16 cellular contexts compared by ENCODE assay signal in the genomic region with DNA sequence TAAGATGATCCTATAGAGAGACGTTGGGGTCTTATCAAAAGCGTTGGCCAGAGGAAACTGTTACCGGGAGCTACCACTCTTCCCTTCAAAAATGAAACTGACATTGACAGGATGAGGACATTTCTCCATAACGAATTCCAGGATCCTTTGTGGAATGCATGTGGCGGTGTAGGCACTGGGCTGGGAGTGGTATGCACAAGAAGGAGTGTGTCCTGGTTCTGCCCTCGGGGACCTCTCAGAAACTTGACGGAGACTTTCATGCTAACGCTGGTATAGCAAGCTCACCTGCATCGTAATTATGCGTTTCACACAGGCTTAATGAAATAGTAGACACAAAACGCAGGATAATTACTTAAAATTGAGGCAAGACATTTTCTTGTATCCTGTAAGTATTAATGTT.
A peak's percentile ranks its signal among the peaks of the same experiment; 100 is the strongest.
DNase-seq lines count a peak whose midpoint lies in the region; ATAC-seq and TF ChIP-seq lines count a peak whose summit lies in the region.
"Had no signal": no experiment of that assay in that cellular context is flagged by ENCODE, and none has a peak within 500 bp of the region (broad histone marks: within the 10 kb centered on the region; RNA-seq: fewer than 3 reads in every experiment).

No MANE protein-coding gene starts in this region.

- H3K79me1 ChIP-seq in trophoblast cell (ENCODE audit: low read length), result no peaks in the 10 kb centered on the region

- peaks cover 74% of the 10 kb centered on the region for H3K4me1 Mint-ChIP-seq in activated naive CD8-positive, alpha-beta T cell (ENCODE audit: low read depth)
- H3K4me1 Mint-ChIP-seq in activated naive CD8-positive, alpha-beta T cell treated with anti-CD3 and anti-CD28 coated beads, Interleukin-2, amount 50 U/mL, for 24 hours, result peaks cover 90% of the 10 kb centered on the region
- peaks cover 74% of the 10 kb centered on the region for H3K4me1 Mint-ChIP-seq in activated naive CD8-positive, alpha-beta T cell treated with anti-CD3 and anti-CD28 coated beads for 36 hours
- peaks cover 33 to 80% (median 63%) of the 10 kb centered on the region in 4 donors for H3K4me1 Mint-ChIP-seq in CD4-positive, alpha-beta memory T cell

- H4K8ac ChIP-seq in trophoblast cell (ENCODE audit: low read depth, low read length), result no peak overlapping the region

- H3K23ac ChIP-seq in trophoblast cell (ENCODE audit: low read length), result no peak overlapping the region

- H3K9ac ChIP-seq in trophoblast cell (ENCODE audit: low read length), result no peak overlapping the region

- no peak overlapping the region for H3K4me2 ChIP-seq in trophoblast cell (ENCODE audit: low read length)

- H3K4me3 ChIP-seq in trophoblast cell (ENCODE audit: low read depth, low read length) (no peak overlapping the region), coronary artery (no peak overlapping the region)
- no peak overlapping the region for H3K4me3 ChIP-seq in CD4-positive, alpha-beta memory T cell (ENCODE audit: low read length in 2 of 2)
- H3K4me3 ChIP-seq: GM12878, HAP-1 had no signal

- peaks cover 2 to 3% of the 10 kb centered on the region in 2 experiments for H3K4me1 ChIP-seq in trophoblast cell (ENCODE audit: control insufficient read depth in 1 of 2, insufficient read depth in 2 of 2, low read length in 2 of 2)
- peaks cover 48% of the 10 kb centered on the region for H3K4me1 ChIP-seq in CD4-positive, alpha-beta memory T cell (ENCODE audit: insufficient read depth, low read length)
- H3K4me1 ChIP-seq: HAP-1 had no signal

- TF ChIP-seq CTCF in coronary artery (IDR thresholded peaks at IDR 0.05), result no peak

- DNase-seq in activated naive CD8-positive, alpha-beta T cell treated with anti-CD3 and anti-CD28 coated beads, Interleukin-2, amount 50 U/mL, for 24 hours, result no peak
- DNase-seq in ELF-1 (ENCODE audit: low read depth, low spot score) (peak; percentile 44), trophoblast cell (peak; percentile 79 to 85), coronary artery (ENCODE audit: low spot score) (no peak), nucleus accumbens (lab: John Stamatoyannopoulos, UW) (no peak)
- no peak for DNase-seq in activated naive CD8-positive, alpha-beta T cell treated with anti-CD3 and anti-CD28 coated beads for 36 hours
- no peak for DNase-seq in CD4-positive, alpha-beta memory T cell
- DNase-seq: CD8-positive, alpha-beta memory T cell; DMS 273 treated with DMSO at 0.1 percent for 48 hours; DMS79; GOT3; HFFc6 had no signal

- H2AK5ac ChIP-seq in trophoblast cell (ENCODE audit: low read length), result no peak overlapping the region

- no peaks in the 10 kb centered on the region for H3K9me3 Mint-ChIP-seq in activated naive CD8-positive, alpha-beta T cell (ENCODE audit: low read depth)
- H3K9me3 Mint-ChIP-seq in activated naive CD8-positive, alpha-beta T cell treated with anti-CD3 and anti-CD28 coated beads, Interleukin-2, amount 50 U/mL, for 24 hours, result peaks cover 13% of the 10 kb centered on the region
- H3K9me3 Mint-ChIP-seq in activated naive CD8-positive, alpha-beta T cell treated with anti-CD3 and anti-CD28 coated beads for 36 hours, result peaks cover 19% of the 10 kb centered on the region
- H3K9me3 Mint-ChIP-seq in CD4-positive, alpha-beta memory T cell, result peaks cover 0 to 3% (median 0%) of the 10 kb centered on the region in 8 donors

- H2BK12ac ChIP-seq in trophoblast cell (ENCODE audit: low read length), result no peak overlapping the region

- H3K27me3 ChIP-seq in trophoblast cell (ENCODE audit: insufficient read depth, low read length), result no peaks in the 10 kb centered on the region
- H3K27me3 ChIP-seq in CD4-positive, alpha-beta memory T cell (ENCODE audit: insufficient read depth, low read length), result no peaks in the 10 kb centered on the region

- H2BK5ac ChIP-seq in trophoblast cell (ENCODE audit: low read depth, low read length, poor library complexity), result no peak overlapping the region

- no peak overlapping the region for H2AFZ ChIP-seq in trophoblast cell (ENCODE audit: insufficient read depth, low read length, poor library complexity)

- POLR2A ChIA-PET in CD4-positive, alpha-beta memory T cell (lab: Charles Lee; ENCODE audit: partially characterized antibody), result no interaction called here

- no peak overlapping the region for H3K14ac ChIP-seq in trophoblast cell (ENCODE audit: low read length)

- ATAC-seq in activated naive CD8-positive, alpha-beta T cell treated with anti-CD3 and anti-CD28 coated beads, Interleukin-2, amount 50 U/mL, for 24 hours, result no peak
- ATAC-seq: GM12878 had no signal

- no peaks in the 10 kb centered on the region for H3K27me3 Mint-ChIP-seq in activated naive CD8-positive, alpha-beta T cell
- no peaks in the 10 kb centered on the region for H3K27me3 Mint-ChIP-seq in activated naive CD8-positive, alpha-beta T cell treated with anti-CD3 and anti-CD28 coated beads, Interleukin-2, amount 50 U/mL, for 24 hours
- H3K27me3 Mint-ChIP-seq in activated naive CD8-positive, alpha-beta T cell treated with anti-CD3 and anti-CD28 coated beads for 36 hours, result no peaks in the 10 kb centered on the region
- H3K27me3 Mint-ChIP-seq in CD4-positive, alpha-beta memory T cell, result no peaks in the 10 kb centered on the region
- H3K27me3 Mint-ChIP-seq: CD4-positive, CD25-positive, alpha-beta regulatory T cell; CD8-positive, alpha-beta memory T cell had no signal

- CTCF ChIA-PET in CD4-positive, alpha-beta memory T cell (lab: Charles Lee; ENCODE audit: partially characterized antibody), result no interaction called here

- H3K36me3 ChIP-seq in trophoblast cell (ENCODE audit: control insufficient read depth in 1 of 2, insufficient read depth in 2 of 2, low read length in 2 of 2), result no peaks in the 10 kb centered on the region
- H3K36me3 ChIP-seq in CD4-positive, alpha-beta memory T cell (ENCODE audit: insufficient read depth, low read length), result no peaks in the 10 kb centered on the region
- H3K36me3 ChIP-seq: HAP-1 had no signal

- intact Hi-C loops in CD4-positive, alpha-beta memory T cell (cut with micrococcal nuclease), result no loop called here

- H3K9me3 ChIP-seq in trophoblast cell (ENCODE audit: insufficient read depth, low read depth, low read length), result no peaks in the 10 kb centered on the region
- no peaks in the 10 kb centered on the region for H3K9me3 ChIP-seq in CD4-positive, alpha-beta memory T cell (ENCODE audit: control insufficient read depth in 1 of 2, low read length in 2 of 2)

- H3K27ac ChIP-seq in trophoblast cell (ENCODE audit: low read depth, low read length) (no peak overlapping the region), coronary artery (peak overlapping the region in 1 of 2 donors; percentile 75)
- H3K27ac ChIP-seq in CD4-positive, alpha-beta memory T cell (ENCODE audit: low read depth, low read length), result no peak overlapping the region

- no peak overlapping the region for H3K4me3 Mint-ChIP-seq in activated naive CD8-positive, alpha-beta T cell
- H3K4me3 Mint-ChIP-seq in activated naive CD8-positive, alpha-beta T cell treated with anti-CD3 and anti-CD28 coated beads, Interleukin-2, amount 50 U/mL, for 24 hours, result no peak overlapping the region
- no peak overlapping the region for H3K4me3 Mint-ChIP-seq in activated naive CD8-positive, alpha-beta T cell treated with anti-CD3 and anti-CD28 coated beads for 36 hours
- H3K4me3 Mint-ChIP-seq in CD4-positive, alpha-beta memory T cell, result no peak overlapping the region
- H3K4me3 Mint-ChIP-seq: CD4-positive, CD25-positive, alpha-beta regulatory T cell; CD8-positive, alpha-beta memory T cell; HFFc6 had no signal

- H3K27ac Mint-ChIP-seq in activated naive CD8-positive, alpha-beta T cell, result peak overlapping the region; percentile 24
- no peak overlapping the region for H3K27ac Mint-ChIP-seq in activated naive CD8-positive, alpha-beta T cell treated with anti-CD3 and anti-CD28 coated beads, Interleukin-2, amount 50 U/mL, for 24 hours
- peak overlapping the region; percentile 40 for H3K27ac Mint-ChIP-seq in activated naive CD8-positive, alpha-beta T cell treated with anti-CD3 and anti-CD28 coated beads for 36 hours
- H3K27ac Mint-ChIP-seq in CD4-positive, alpha-beta memory T cell, result no peak overlapping the region
- H3K27ac Mint-ChIP-seq: HFFc6 had no signal

- H2BK120ac ChIP-seq in trophoblast cell (ENCODE audit: insufficient read depth, low read length, poor library complexity), result no peak overlapping the region

- no peak overlapping the region for H4K91ac ChIP-seq in trophoblast cell (ENCODE audit: low read depth, low read length)

- H3K18ac ChIP-seq in trophoblast cell (ENCODE audit: low read length), result no peak overlapping the region

- no peak overlapping the region for H3K4ac ChIP-seq in trophoblast cell (ENCODE audit: low read depth, low read length)

- WGBS in trophoblast cell (ENCODE audit: extremely low coverage, insufficient coverage, insufficient read length), result no CpG with 5 or more reads among the region's 11 CpGs

- no peaks in the 10 kb centered on the region for H3K79me2 ChIP-seq in trophoblast cell (ENCODE audit: control insufficient read depth, insufficient read depth, low read length, poor library complexity)

- H4K12ac ChIP-seq in trophoblast cell (ENCODE audit: low read depth, low read length), result no peak overlapping the region

- peaks cover 5% of the 10 kb centered on the region for H3K36me3 Mint-ChIP-seq in activated naive CD8-positive, alpha-beta T cell
- peaks cover 19% of the 10 kb centered on the region for H3K36me3 Mint-ChIP-seq in activated naive CD8-positive, alpha-beta T cell treated with anti-CD3 and anti-CD28 coated beads, Interleukin-2, amount 50 U/mL, for 24 hours (ENCODE audit: low read depth)
- peaks cover 63% of the 10 kb centered on the region for H3K36me3 Mint-ChIP-seq in activated naive CD8-positive, alpha-beta T cell treated with anti-CD3 and anti-CD28 coated beads for 36 hours
- H3K36me3 Mint-ChIP-seq in CD4-positive, alpha-beta memory T cell, result peaks cover 4 to 5% of the 10 kb centered on the region in 2 donors
- H3K36me3 Mint-ChIP-seq: CD4-positive, CD25-positive, alpha-beta regulatory T cell had no signal

Comparison
In these comparisons a context has a peak if more than half of its experiments do, and no peak if none do; other contexts are left out.
1. H3K27ac Mint-ChIP-seq: peak in activated naive CD8-positive, alpha-beta T cell (single experiment) and activated naive CD8-positive, alpha-beta T cell treated with anti-CD3 and anti-CD28 coated beads for 36 hours (single experiment); none in activated naive CD8-positive, alpha-beta T cell treated with anti-CD3 and anti-CD28 coated beads, Interleukin-2, amount 50 U/mL, for 24 hours (single experiment) and CD4-positive, alpha-beta memory T cell (0 of 7).
2. DNase-seq: peak in ELF-1 (single experiment) and trophoblast cell (2 of 2); none in activated naive CD8-positive, alpha-beta T cell treated with anti-CD3 and anti-CD28 coated beads, Interleukin-2, amount 50 U/mL, for 24 hours (single experiment), activated naive CD8-positive, alpha-beta T cell treated with anti-CD3 and anti-CD28 coated beads for 36 hours (single experiment), CD4-positive, alpha-beta memory T cell (0 of 5), coronary artery (single experiment) and nucleus accumbens (0 of 56).